ENCODE assay signal across 15 cellular contexts in genomic region chr21:33364830-33365229, GRCh38. TPM values are rescaled to one million over a fixed set of nuclear protein-coding genes. Genes with fewer than 3 reads are reported as not detected.
DNase-seq lines count a peak whose midpoint lies in the region; ATAC-seq and TF ChIP-seq lines count a peak whose summit lies in the region.
"Had no signal": no experiment of that assay in that cellular context is flagged by ENCODE, and none has a peak within 500 bp of the region (broad histone marks: within the 10 kb centered on the region; RNA-seq: fewer than 3 reads in every experiment).

No MANE protein-coding gene starts in this region.

- peaks cover 0 to 23% (median 7%) of the 10 kb centered on the region in 11 experiments; a peak in 13 of 22 replicates for H3K36me3 ChIP-seq in BLaER1 treated with 17β-estradiol and CSF1 and Interleukin-3, amounts not matched to agents 10 nM and 100 nM
- no peaks in the 10 kb centered on the region for H3K36me3 ChIP-seq in SU-DHL-6 (ENCODE audit: low read length)
- H3K36me3 ChIP-seq: HAP-1 had no signal

- H3K27me3 ChIP-seq in BLaER1 treated with 17β-estradiol and CSF1 and Interleukin-3, amounts not matched to agents 10 nM and 100 nM, result no peaks in the 10 kb centered on the region
- no peaks in the 10 kb centered on the region for H3K27me3 ChIP-seq in SU-DHL-6 (ENCODE audit: low read length)

- peaks cover 39 to 59% (median 48%) of the 10 kb centered on the region in 11 experiments for H3K9me3 ChIP-seq in BLaER1 treated with 17β-estradiol and CSF1 and Interleukin-3, amounts not matched to agents 10 nM and 100 nM (replicated peaks in 1 of 11)
- peaks cover 18% of the 10 kb centered on the region; the same call in 1 of the 2 replicates for H3K9me3 ChIP-seq in SU-DHL-6 (ENCODE audit: insufficient read depth, low read length)

- intact Hi-C loops in dendritic cell treated with granulocyte-macrophage colony-stimulating factor and Interleukin-4, amounts not matched to agents 40 ng/mL and 50 ng/mL, for 4 days (cut with micrococcal nuclease), result loop anchor here (1.0 kb wide), 1 partner anchor 9 kb away; no protein-coding TSS in a partner anchor
- intact Hi-C loops in cardiac septum (cut with DNase I), result loop anchor here (5.0 kb wide), 1 partner anchor 168 kb away; no protein-coding TSS in a partner anchor

- no peak overlapping the region; a peak in 1 of 22 replicates for H3K9ac ChIP-seq in BLaER1 treated with 17β-estradiol and CSF1 and Interleukin-3, amounts not matched to agents 10 nM and 100 nM
- H3K9ac ChIP-seq in SU-DHL-6 (ENCODE audit: low read length), result no peak overlapping the region

- peak overlapping the region in 4 of 11 experiments; percentile 63 to 73 (median 66); a peak in 7 of 22 replicates for H3K4me2 ChIP-seq in BLaER1 treated with 17β-estradiol and CSF1 and Interleukin-3, amounts not matched to agents 10 nM and 100 nM
- H3K4me2 ChIP-seq in SU-DHL-6 (ENCODE audit: low read depth, low read length, poor library complexity, severe bottlenecking), result peak overlapping the region; percentile 47

- peak overlapping the region; percentile 84 for H3K27ac Mint-ChIP-seq in dendritic cell treated with granulocyte-macrophage colony-stimulating factor and Interleukin-4, amounts not matched to agents 40 ng/mL and 50 ng/mL, for 4 days
- no peak overlapping the region for H3K27ac Mint-ChIP-seq in type B pancreatic cell
- H3K27ac Mint-ChIP-seq in stimulated activated memory B cell treated with anti-CD40 and anti-IgM and Interleukin-4, amounts not matched to agents 10 μg/mL and 1 μg/mL and 100 μg/mL, for 72 hours, result no peak overlapping the region
- H3K27ac Mint-ChIP-seq in activated T-cell treated with anti-CD3 and anti-CD28 coated beads, Interleukin-2, amount 50 U/mL, for 72 hours, result no peak overlapping the region

- H3K4me1 ChIP-seq in BLaER1 treated with 17β-estradiol and CSF1 and Interleukin-3, amounts not matched to agents 10 nM and 100 nM, result peaks cover 28 to 59% (median 42%) of the 10 kb centered on the region in 10 experiments

- peak; percentile 15 for DNase-seq in type B pancreatic cell (ENCODE audit: extremely low spot score, unreplicated experiment)
- no peak for DNase-seq in activated T-cell treated with anti-CD3 and anti-CD28 coated beads, Interleukin-2, amount 50 U/mL, for 72 hours
- no peak for DNase-seq in cardiac septum (ENCODE audit: low spot score)
- DNase-seq: 8988T; C1 segment of cervical spinal cord; CD4-positive, alpha-beta memory T cell; DMS79; EL; GOT3 had no signal

- TF ChIP-seq CTCF in SU-DHL-6 (IDR thresholded peaks at IDR 0.05; ENCODE audit: insufficient read depth, low read length, poor library complexity, severe bottlenecking), result no peak
- no peak for TF ChIP-seq CTCF in type B pancreatic cell (conservative IDR thresholded peaks at IDR 0.05)

- H3K4me3 Mint-ChIP-seq in dendritic cell treated with granulocyte-macrophage colony-stimulating factor and Interleukin-4, amounts not matched to agents 40 ng/mL and 50 ng/mL, for 4 days, result no peak overlapping the region
- H3K4me3 Mint-ChIP-seq in type B pancreatic cell, result no peak overlapping the region
- H3K4me3 Mint-ChIP-seq in stimulated activated memory B cell treated with anti-CD40 and anti-IgM and Interleukin-4, amounts not matched to agents 10 μg/mL and 1 μg/mL and 100 μg/mL, for 72 hours, result no peak overlapping the region
- H3K4me3 Mint-ChIP-seq in activated T-cell treated with anti-CD3 and anti-CD28 coated beads, Interleukin-2, amount 50 U/mL, for 72 hours, result no peak overlapping the region
- H3K4me3 Mint-ChIP-seq: CD4-positive, alpha-beta memory T cell had no signal

- peaks cover 29% of the 10 kb centered on the region for H3K36me3 Mint-ChIP-seq in dendritic cell treated with granulocyte-macrophage colony-stimulating factor and Interleukin-4, amounts not matched to agents 40 ng/mL and 50 ng/mL, for 4 days (ENCODE audit: low read depth)
- no peaks in the 10 kb centered on the region for H3K36me3 Mint-ChIP-seq in type B pancreatic cell
- peaks cover 16% of the 10 kb centered on the region for H3K36me3 Mint-ChIP-seq in stimulated activated memory B cell treated with anti-CD40 and anti-IgM and Interleukin-4, amounts not matched to agents 10 μg/mL and 1 μg/mL and 100 μg/mL, for 72 hours
- peaks cover 18 to 23% of the 10 kb centered on the region in 2 donors for H3K36me3 Mint-ChIP-seq in activated T-cell treated with anti-CD3 and anti-CD28 coated beads, Interleukin-2, amount 50 U/mL, for 72 hours (ENCODE audit: insufficient read depth in 2 of 2)

- H3K9me3 Mint-ChIP-seq in dendritic cell treated with granulocyte-macrophage colony-stimulating factor and Interleukin-4, amounts not matched to agents 40 ng/mL and 50 ng/mL, for 4 days, result peaks cover 32% of the 10 kb centered on the region
- H3K9me3 Mint-ChIP-seq in type B pancreatic cell, result peaks cover 10% of the 10 kb centered on the region
- H3K9me3 Mint-ChIP-seq in stimulated activated memory B cell treated with anti-CD40 and anti-IgM and Interleukin-4, amounts not matched to agents 10 μg/mL and 1 μg/mL and 100 μg/mL, for 72 hours, result peaks cover 19% of the 10 kb centered on the region
- peaks cover 10 to 13% of the 10 kb centered on the region in 2 donors for H3K9me3 Mint-ChIP-seq in activated T-cell treated with anti-CD3 and anti-CD28 coated beads, Interleukin-2, amount 50 U/mL, for 72 hours

- no peak for ATAC-seq in stimulated activated memory B cell treated with anti-CD40 and anti-IgM and Interleukin-4, amounts not matched to agents 10 μg/mL and 1 μg/mL and 100 μg/mL, for 72 hours
- ATAC-seq in activated T-cell treated with anti-CD3 and anti-CD28 coated beads, Interleukin-2, amount 50 U/mL, for 72 hours (replicated peaks in 1 of 2), result no peak
- ATAC-seq: HepG2 had no signal

- H3K9me2 ChIP-seq in SU-DHL-6 (replicated peaks; ENCODE audit: insufficient read depth, low read length), result no peaks in the 10 kb centered on the region

- H3K79me2 ChIP-seq in SU-DHL-6 (ENCODE audit: insufficient read depth, low read length), result no peaks in the 10 kb centered on the region

- H3K27me3 Mint-ChIP-seq in dendritic cell treated with granulocyte-macrophage colony-stimulating factor and Interleukin-4, amounts not matched to agents 40 ng/mL and 50 ng/mL, for 4 days, result no peaks in the 10 kb centered on the region
- H3K27me3 Mint-ChIP-seq in type B pancreatic cell, result peaks cover 3% of the 10 kb centered on the region
- no peaks in the 10 kb centered on the region for H3K27me3 Mint-ChIP-seq in stimulated activated memory B cell treated with anti-CD40 and anti-IgM and Interleukin-4, amounts not matched to agents 10 μg/mL and 1 μg/mL and 100 μg/mL, for 72 hours
- no peaks in the 10 kb centered on the region for H3K27me3 Mint-ChIP-seq in activated T-cell treated with anti-CD3 and anti-CD28 coated beads, Interleukin-2, amount 50 U/mL, for 72 hours (ENCODE audit: low read depth)

- no peak overlapping the region for H3K4me3 ChIP-seq in BLaER1 treated with 17β-estradiol and CSF1 and Interleukin-3, amounts not matched to agents 10 nM and 100 nM
- H3K4me3 ChIP-seq in SU-DHL-6 (ENCODE audit: insufficient read depth, low read length, poor library complexity, severe bottlenecking), result no peak overlapping the region
- H3K4me3 ChIP-seq: HAP-1 had no signal

- H3K27ac ChIP-seq in BLaER1 treated with 17β-estradiol and CSF1 and Interleukin-3, amounts not matched to agents 10 nM and 100 nM, result peak overlapping the region in 8 of 11 experiments; percentile 8 to 87 (median 61); a peak in 11 of 22 replicates
- peak overlapping the region; percentile 70 for H3K27ac ChIP-seq in SU-DHL-6 (ENCODE audit: low read depth, low read length)

- H2AFZ ChIP-seq in SU-DHL-6 (ENCODE audit: low read depth, low read length, severe bottlenecking), result no peak overlapping the region

- H3K4me1 Mint-ChIP-seq in dendritic cell treated with granulocyte-macrophage colony-stimulating factor and Interleukin-4, amounts not matched to agents 40 ng/mL and 50 ng/mL, for 4 days (ENCODE audit: low read depth), result peaks cover 42% of the 10 kb centered on the region
- H3K4me1 Mint-ChIP-seq in type B pancreatic cell (ENCODE audit: unreplicated experiment), result peaks cover 14% of the 10 kb centered on the region
- peaks cover 34% of the 10 kb centered on the region for H3K4me1 Mint-ChIP-seq in stimulated activated memory B cell treated with anti-CD40 and anti-IgM and Interleukin-4, amounts not matched to agents 10 μg/mL and 1 μg/mL and 100 μg/mL, for 72 hours
- H3K4me1 Mint-ChIP-seq in activated T-cell treated with anti-CD3 and anti-CD28 coated beads, Interleukin-2, amount 50 U/mL, for 72 hours (ENCODE audit: low read depth), result peaks cover 23% of the 10 kb centered on the region

- no peaks in the 10 kb centered on the region for H4K20me1 ChIP-seq in BLaER1 treated with 17β-estradiol and CSF1 and Interleukin-3, amounts not matched to agents 10 nM and 100 nM
- H4K20me1 ChIP-seq in SU-DHL-6 (ENCODE audit: low read depth, low read length), result no peaks in the 10 kb centered on the region

- peaks cover 35% of the 10 kb centered on the region for H3F3A ChIP-seq in SU-DHL-6 (ENCODE audit: insufficient read depth)

RNA-seq across cellular contexts. Expression of gene IFNGR2, which starts 38.4 kb away (rescaled TPM):
- total RNA-seq in type B pancreatic cell (ENCODE audit: low replicate concordance) (39.0 and 40.4 TPM in 2 replicates), cardiac septum (37.0 TPM)
- 10 to 100 TPM; 25.2 to 34.6 TPM for total RNA-seq in activated T-cell treated with anti-CD3 and anti-CD28 coated beads, Interleukin-2, amount 50 U/mL, for 72 hours

RNA-seq across cellular contexts. Expression of gene IFNAR1, which starts 40.1 kb away (rescaled TPM):
- 26.4 and 28.6 TPM in 2 replicates for total RNA-seq in type B pancreatic cell (ENCODE audit: low replicate concordance)
- 10 to 100 TPM; 28.2 to 29.1 TPM for total RNA-seq in activated T-cell treated with anti-CD3 and anti-CD28 coated beads, Interleukin-2, amount 50 U/mL, for 72 hours
- total RNA-seq in cardiac septum, result 29.5 TPM
